1 cellular context compared by ENCODE assay signal in genomic region chr9:33437235-33437634, GRCh38.
TF ChIP-seq lines count a peak whose summit lies in the region.

No MANE protein-coding gene starts in this region.

TF ChIP-seq in A549, 52 proteins besides CTCF, POLR2A, EP300 and RAD21 (continued from another document):
- TF ChIP-seq CHD4 (IDR thresholded peaks at IDR 0.05; ENCODE audit: borderline replicate concordance), result no peak
